ENCODE assay signal across 22 cellular contexts in the genomic region with DNA sequence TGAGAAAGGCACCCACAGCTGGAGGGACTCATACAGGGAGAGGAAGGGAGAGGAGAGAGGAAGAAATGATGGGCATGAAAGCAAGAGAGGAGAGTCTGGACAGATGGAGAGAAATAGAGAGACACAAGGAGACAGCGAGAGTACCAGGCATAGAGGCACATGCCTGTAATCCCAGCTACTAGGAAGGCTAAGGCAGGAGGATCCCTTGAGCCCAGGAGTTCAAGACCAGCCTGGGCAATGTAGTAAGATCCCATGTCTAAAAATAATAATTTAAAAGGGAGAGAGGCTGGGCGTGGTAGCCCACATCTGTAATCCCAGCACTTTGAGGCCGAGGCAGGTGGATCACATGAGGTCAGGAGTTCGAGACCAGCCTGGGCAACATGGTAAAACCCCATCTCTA. TPM values are rescaled to one million over a fixed set of nuclear protein-coding genes. Genes with fewer than 3 reads are reported as not detected.
DNase-seq lines count a peak whose midpoint lies in the region; ATAC-seq and TF ChIP-seq lines count a peak whose summit lies in the region.
"Had no signal": no experiment of that assay in that cellular context is flagged by ENCODE, and none has a peak within 500 bp of the region (broad histone marks: within the 10 kb centered on the region; RNA-seq: fewer than 3 reads in every experiment).

No MANE protein-coding gene starts in this region.

- H3K27ac ChIP-seq in dorsolateral prefrontal cortex = peak overlapping the region in 36 of 59 donors; percentile 8 to 92 (median 63)
- H3K27ac ChIP-seq in RWPE1 = no peak overlapping the region
- H3K27ac ChIP-seq in esophagus muscularis mucosa (replicated peaks in 1 of 4) = no peak overlapping the region
- H3K27ac ChIP-seq: Peyer's patch, SJSA1 had no signal

- peak overlapping the region; percentile 4; the same call in 1 of the 2 replicates for H3K4me3 Mint-ChIP-seq in WTC11
- peak overlapping the region; percentile 49 for H3K4me3 Mint-ChIP-seq in natural killer cell treated with Interleukin-12 subunit alpha and Interleukin-12 subunit beta and Interleukin-15 and Interleukin-18, amount 100 ng/mL, for 72 hours
- H3K4me3 Mint-ChIP-seq: CD4-positive, alpha-beta T cell had no signal

- 81% methylated on average over 4 of the region's 4 CpGs for WGBS in esophagus muscularis mucosa

- no peaks in the 10 kb centered on the region for H3K27me3 Mint-ChIP-seq in WTC11 (ENCODE audit: low read depth)
- peaks cover 25 to 29% of the 10 kb centered on the region in 2 donors for H3K27me3 Mint-ChIP-seq in natural killer cell treated with Interleukin-12 subunit alpha and Interleukin-12 subunit beta and Interleukin-15 and Interleukin-18, amount 100 ng/mL, for 72 hours

- no peaks in the 10 kb centered on the region for H3K36me3 ChIP-seq in esophagus muscularis mucosa
- H3K36me3 ChIP-seq: HAP-1, Peyer's patch, SJSA1 had no signal

- H3K4me1 ChIP-seq in esophagus muscularis mucosa = peaks cover 10 to 16% (median 14%) of the 10 kb centered on the region in 4 donors
- H3K4me1 ChIP-seq: HAP-1 had no signal

- no peak for DNase-seq in WTC11 (ENCODE audit: low spot score)
- DNase-seq in dorsolateral prefrontal cortex = no peak
- no peak for DNase-seq in natural killer cell treated with Interleukin-12 subunit alpha and Interleukin-12 subunit beta and Interleukin-15 and Interleukin-18, amount 100 ng/mL, for 72 hours (ENCODE audit: low spot score)
- no peak for DNase-seq in HEK293T (ENCODE audit: extremely low spot score)
- no peak for DNase-seq in RWPE1 (ENCODE audit: low spot score)
- DNase-seq in esophagus muscularis mucosa (ENCODE audit: extremely low spot score) = no peak
- DNase-seq: CD4-positive, alpha-beta T cell; COR-L47; DMS 273 treated with DMSO at 0.1 percent for 48 hours; DMS79 treated with DMSO at 0.1 percent for 48 hours; MM.1S; NCI-H1092; NCI-H1436; NCI-H187 treated with DMSO at 0.1 percent for 48 hours; NCI-H510A; NCI-H774; NK-92 treated with Interleukin-12 subunit alpha and Interleukin-12 subunit beta, amount 100 ng/mL, for 24 hours; Peyer's patch had no signal

- no peak for TF ChIP-seq EP300 in esophagus muscularis mucosa (IDR thresholded peaks at IDR 0.05)

- no peak overlapping the region for H3K4me3 ChIP-seq in dorsolateral prefrontal cortex
- H3K4me3 ChIP-seq in esophagus muscularis mucosa = no peak overlapping the region
- H3K4me3 ChIP-seq: GM12878, HAP-1, Peyer's patch, SJSA1 had no signal

- intact Hi-C loops in dorsolateral prefrontal cortex (cut with DNase I) (no loop called here), esophagus muscularis mucosa (cut with DNase I) (no loop called here)

- CTCF ChIA-PET in WTC11 (lab: Charles Lee) (interaction anchor here (0.6 to 2.9 kb wide), 6 partner anchors 10 to 88 kb away, joined by 3 to 11 read pairs (median 4); partner anchors contain the start of gene MAP1S), HEK293T (lab: Yijun Ruan, JAX) (interaction anchor here (1.2 kb wide), 1 partner anchor 88 kb away, joined by 3 read pairs; no protein-coding TSS in a partner anchor), RWPE1 (lab: Yijun Ruan, JAX) (interaction anchor here (0.5 to 0.7 kb wide), 2 partner anchors 88 to 206 kb away, joined by 3 read pairs; no protein-coding TSS in a partner anchor)

- TF ChIP-seq CTCF in WTC11 (IDR thresholded peaks at IDR 0.05) = no peak
- no peak for TF ChIP-seq CTCF in dorsolateral prefrontal cortex (IDR thresholded peaks at IDR 0.05 in 54 of 56, conservative IDR thresholded peaks at IDR 0.05 in 2 of 56; ENCODE audit: low read depth in 1 of 56, partially characterized antibody in 56 of 56)
- no peak for TF ChIP-seq CTCF in RWPE1 (conservative IDR thresholded peaks at IDR 0.05; ENCODE audit: low read depth)
- TF ChIP-seq CTCF in esophagus muscularis mucosa (IDR thresholded peaks at IDR 0.05) = no peak

- TF ChIP-seq POLR2A in esophagus muscularis mucosa (IDR thresholded peaks at IDR 0.05; ENCODE audit: low read depth) = no peak

- no peaks in the 10 kb centered on the region for H3K9me3 ChIP-seq in esophagus muscularis mucosa
- H3K9me3 ChIP-seq: HAP-1, Peyer's patch, SJSA1 had no signal

- no peak for ATAC-seq in WTC11
- no peak for ATAC-seq in natural killer cell treated with Interleukin-12 subunit alpha and Interleukin-12 subunit beta and Interleukin-15 and Interleukin-18, amount 100 ng/mL, for 72 hours
- no peak for ATAC-seq in GM18907 (IDR thresholded peaks at IDR 0.05; ENCODE audit: unreplicated experiment)
- ATAC-seq: GM12878 had no signal

- H3K27me3 ChIP-seq in dorsolateral prefrontal cortex (peaks cover 0 to 20% (median 0%) of the 10 kb centered on the region in 45 donors), esophagus muscularis mucosa (peaks cover 0 to 90% (median 18%) of the 10 kb centered on the region in 4 donors)

- H3K36me3 Mint-ChIP-seq in WTC11 = no peaks in the 10 kb centered on the region; the same call in 1 of the 2 replicates
- no peaks in the 10 kb centered on the region for H3K36me3 Mint-ChIP-seq in natural killer cell treated with Interleukin-12 subunit alpha and Interleukin-12 subunit beta and Interleukin-15 and Interleukin-18, amount 100 ng/mL, for 72 hours

- peaks cover 38% of the 10 kb centered on the region for H3K4me1 Mint-ChIP-seq in WTC11
- H3K4me1 Mint-ChIP-seq in natural killer cell treated with Interleukin-12 subunit alpha and Interleukin-12 subunit beta and Interleukin-15 and Interleukin-18, amount 100 ng/mL, for 72 hours (ENCODE audit: low read depth in 2 of 2) = peaks cover 12 to 18% of the 10 kb centered on the region in 2 donors

- H3K9me3 Mint-ChIP-seq in WTC11 = no peaks in the 10 kb centered on the region
- H3K9me3 Mint-ChIP-seq in natural killer cell treated with Interleukin-12 subunit alpha and Interleukin-12 subunit beta and Interleukin-15 and Interleukin-18, amount 100 ng/mL, for 72 hours = no peaks in the 10 kb centered on the region
- H3K9me3 Mint-ChIP-seq: CD4-positive, alpha-beta T cell had no signal

- POLR2A ChIA-PET in WTC11 (lab: Charles Lee) = interaction anchor here (0.5 kb wide), 1 partner anchor 256 kb away, joined by 4 read pairs; no protein-coding TSS in a partner anchor
- POLR2A ChIA-PET in HEK293T (lab: Yijun Ruan, JAX) = interaction anchor here (1.0 to 1.9 kb wide), 2 partner anchors 73 to 181 kb away, joined by 3 to 6 read pairs; partner anchors contain the start of gene RPL18A
- POLR2A ChIA-PET in RWPE1 (lab: Yijun Ruan, JAX; ENCODE audit: low non-redundant PET) = no interaction called here

- H3K27ac Mint-ChIP-seq in WTC11 = peak overlapping the region; percentile 31; the same call in 1 of the 2 replicates
- peak overlapping the region in 1 of 2 donors; percentile 68 for H3K27ac Mint-ChIP-seq in natural killer cell treated with Interleukin-12 subunit alpha and Interleukin-12 subunit beta and Interleukin-15 and Interleukin-18, amount 100 ng/mL, for 72 hours
- H3K27ac Mint-ChIP-seq: CD4-positive, alpha-beta T cell had no signal

TF ChIP-seq in WTC11, 78 proteins besides CTCF, POLR2A, EP300 and RAD21:
- peak; percentile 93 for TF ChIP-seq ZNF121 (CRISPR knock-in tag; IDR thresholded peaks at IDR 0.05)
- TF ChIP-seq, protein P1, sequence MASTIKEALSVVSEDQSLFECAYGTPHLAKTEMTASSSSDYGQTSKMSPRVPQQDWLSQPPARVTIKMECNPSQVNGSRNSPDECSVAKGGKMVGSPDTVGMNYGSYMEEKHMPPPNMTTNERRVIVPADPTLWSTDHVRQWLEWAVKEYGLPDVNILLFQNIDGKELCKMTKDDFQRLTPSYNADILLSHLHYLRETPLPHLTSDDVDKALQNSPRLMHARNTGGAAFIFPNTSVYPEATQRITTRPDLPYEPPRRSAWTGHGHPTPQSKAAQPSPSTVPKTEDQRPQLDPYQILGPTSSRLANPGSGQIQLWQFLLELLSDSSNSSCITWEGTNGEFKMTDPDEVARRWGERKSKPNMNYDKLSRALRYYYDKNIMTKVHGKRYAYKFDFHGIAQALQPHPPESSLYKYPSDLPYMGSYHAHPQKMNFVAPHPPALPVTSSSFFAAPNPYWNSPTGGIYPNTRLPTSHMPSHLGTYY (CRISPR knock-in tag; IDR thresholded peaks at IDR 0.05) = no peak

TF ChIP-seq in HEK293T, 16 proteins besides CTCF, POLR2A, EP300 and RAD21:
- TF ChIP-seq LEF1 (IDR thresholded peaks at IDR 0.05; ENCODE audit: borderline replicate concordance) (no peak), ARNT (IDR thresholded peaks at IDR 0.05) (no peak), TARDBP (IDR thresholded peaks at IDR 0.05) (no peak), L3MBTL2 (conservative IDR thresholded peaks at IDR 0.05) (no peak), FOXA1 (IDR thresholded peaks at IDR 0.05) (no peak), NFRKB (IDR thresholded peaks at IDR 0.05) (no peak), ZNF384 (IDR thresholded peaks at IDR 0.05) (no peak), BHLHE40 (IDR thresholded peaks at IDR 0.05; ENCODE audit: borderline replicate concordance) (no peak), FOXK2 (IDR thresholded peaks at IDR 0.05) (no peak), SP1 (IDR thresholded peaks at IDR 0.05) (no peak), ELF4 (IDR thresholded peaks at IDR 0.05) (no peak), CTBP1 (IDR thresholded peaks at IDR 0.05; ENCODE audit: borderline replicate concordance) (no peak), SUZ12 (IDR thresholded peaks at IDR 0.05) (no peak), HDGF (IDR thresholded peaks at IDR 0.05; ENCODE audit: borderline replicate concordance) (no peak), FOXM1 (IDR thresholded peaks at IDR 0.05; ENCODE audit: borderline replicate concordance) (no peak)
- TF ChIP-seq, protein P2, sequence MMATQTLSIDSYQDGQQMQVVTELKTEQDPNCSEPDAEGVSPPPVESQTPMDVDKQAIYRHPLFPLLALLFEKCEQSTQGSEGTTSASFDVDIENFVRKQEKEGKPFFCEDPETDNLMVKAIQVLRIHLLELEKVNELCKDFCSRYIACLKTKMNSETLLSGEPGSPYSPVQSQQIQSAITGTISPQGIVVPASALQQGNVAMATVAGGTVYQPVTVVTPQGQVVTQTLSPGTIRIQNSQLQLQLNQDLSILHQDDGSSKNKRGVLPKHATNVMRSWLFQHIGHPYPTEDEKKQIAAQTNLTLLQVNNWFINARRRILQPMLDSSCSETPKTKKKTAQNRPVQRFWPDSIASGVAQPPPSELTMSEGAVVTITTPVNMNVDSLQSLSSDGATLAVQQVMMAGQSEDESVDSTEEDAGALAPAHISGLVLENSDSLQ (IDR thresholded peaks at IDR 0.05) = no peak

RNA-seq across cellular contexts. Expression of gene UNC13A, which starts 9.3 kb away (rescaled TPM):
- total RNA-seq in WTC11 (2021) (40.7 to 42.9 TPM (median 41.1 TPM) in 3 replicates), dorsolateral prefrontal cortex (100 to 1,000 TPM in 114 of 120 experiments, 10 to 100 TPM in 6; 49.4 to 256 (median 166) TPM), esophagus muscularis mucosa (under 1 TPM; under 0.01 to 0.23 (median 0.18) TPM)
- total RNA-seq in natural killer cell treated with Interleukin-12 subunit alpha and Interleukin-12 subunit beta and Interleukin-15 and Interleukin-18, amount 100 ng/mL, for 72 hours = not detected
- total RNA-seq: SJSA1 had no signal

RNA-seq across cellular contexts. Expression of gene MAP1S, which starts 40.4 kb away (rescaled TPM):
- total RNA-seq in WTC11 (2021) (115 to 124 TPM (median 120 TPM) in 3 replicates), dorsolateral prefrontal cortex (100 to 1,000 TPM in 116 of 120 experiments, 10 to 100 TPM in 4; 88.0 to 219 (median 156) TPM), esophagus muscularis mucosa (10 to 100 TPM; 24.1 to 50.9 (median 35.9) TPM)
- 10 to 100 TPM; 71.0 to 75.6 TPM for total RNA-seq in natural killer cell treated with Interleukin-12 subunit alpha and Interleukin-12 subunit beta and Interleukin-15 and Interleukin-18, amount 100 ng/mL, for 72 hours

Comparison
In these comparisons a context has a peak if more than half of its experiments do, and no peak if none do; other contexts are left out.
1. H3K27ac ChIP-seq: peak in dorsolateral prefrontal cortex (36 of 59); none in RWPE1 (single experiment) and esophagus muscularis mucosa (0 of 4).
2. RNA of gene UNC13A, which starts 9.3 kb away (total RNA-seq): 49.4 to 256 TPM in dorsolateral prefrontal cortex and 40.7 to 42.9 TPM in WTC11; under 0.01 to 0.23 TPM in esophagus muscularis mucosa and not detected in natural killer cell treated with Interleukin-12 subunit alpha and Interleukin-12 subunit beta and Interleukin-15 and Interleukin-18, amount 100 ng/mL, for 72 hours; every median in the first group is over 10 times any median in the second.